In genomic region chr16:85515830-85516397, GRCh38 we compare ENCODE assay signal across 12 cellular contexts.
A peak's percentile ranks its signal among the peaks of the same experiment; 100 is the strongest.
DNase-seq lines count a peak whose midpoint lies in the region; ATAC-seq and TF ChIP-seq lines count a peak whose summit lies in the region.
"Had no signal": no experiment of that assay in that cellular context is flagged by ENCODE, and none has a peak within 500 bp of the region (broad histone marks: within the 10 kb centered on the region; RNA-seq: fewer than 3 reads in every experiment).

No MANE protein-coding gene starts in this region.

- TF ChIP-seq CTCF in WTC11 (IDR thresholded peaks at IDR 0.05) (no peak), liver (IDR thresholded peaks at IDR 0.05; ENCODE audit: low read depth, low read length, missing input control) (no peak), transverse colon (IDR thresholded peaks at IDR 0.05) (no peak)

- H3K9me3 ChIP-seq in liver (ENCODE audit: control insufficient read depth in 4 of 4, low read length in 3 of 4) (no peaks in the 10 kb centered on the region), transverse colon (no peaks in the 10 kb centered on the region)

- H3K4me1 ChIP-seq in liver (ENCODE audit: control insufficient read depth in 4 of 4, insufficient read depth in 4 of 4, low read length in 3 of 4): peaks cover 0 to 32% (median 16%) of the 10 kb centered on the region in 4 donors
- peaks cover 24 to 33% (median 28%) of the 10 kb centered on the region in 4 donors for H3K4me1 ChIP-seq in transverse colon

- peak; percentile 22 for DNase-seq in DMS79 treated with DMSO at 0.1 percent for 48 hours (lab: John Stamatoyannopoulos, UW)
- DNase-seq in DMS79 (lab: John Stamatoyannopoulos, UW): no peak
- no peak for DNase-seq in WTC11 (ENCODE audit: low spot score)
- no peak for DNase-seq in transverse colon
- no peak for DNase-seq in effector memory CD8-positive, alpha-beta T cell
- no peak for DNase-seq in DMS 273 treated with DMSO at 0.1 percent for 48 hours (lab: John Stamatoyannopoulos, UW)
- DNase-seq: activated CD4-positive, alpha-beta T cell treated with anti-CD3 and anti-CD28 coated beads, Interleukin-2, amount 50 U/mL, for 1 hour; activated effector memory CD4-positive, alpha-beta T cell treated with anti-CD3 and anti-CD28 coated beads, Interleukin-2, amount 50 U/mL, for 16 hours; NCI-H1092 had no signal

- intact Hi-C loops in transverse colon (cut with DNase I; ENCODE audit: low total_unique reads): no loop called here

- H3K4me3 ChIP-seq in liver (ENCODE audit: low read depth in 1 of 3, low read length in 3 of 3) (peak overlapping the region in 1 of 3 donors; percentile 42), transverse colon (no peak overlapping the region)

- H3K27me3 ChIP-seq in liver (ENCODE audit: control insufficient read depth in 4 of 4, insufficient read depth in 4 of 4, low read length in 3 of 4) (no peaks in the 10 kb centered on the region), transverse colon (no peaks in the 10 kb centered on the region)

- H3K27ac ChIP-seq in liver (ENCODE audit: low read depth in 1 of 2, low read length in 2 of 2): peak overlapping the region; percentile 96 to 98
- peak overlapping the region in 3 of 4 donors; percentile 51 to 58 (median 53) for H3K27ac ChIP-seq in transverse colon

- H3K4me3 Mint-ChIP-seq in WTC11: no peak overlapping the region
- no peak overlapping the region for H3K4me3 Mint-ChIP-seq in effector memory CD8-positive, alpha-beta T cell
- H3K4me3 Mint-ChIP-seq: stimulated activated memory B cell treated with anti-CD40 and anti-IgM and Interleukin-4, amounts not matched to agents 10 μg/mL and 1 μg/mL and 100 μg/mL, for 72 hours had no signal

- POLR2A ChIA-PET in WTC11 (lab: Charles Lee): no interaction called here

- TF ChIP-seq POLR2A in transverse colon (IDR thresholded peaks at IDR 0.05): no peak

- H3K9me3 Mint-ChIP-seq in WTC11: peaks cover 9% of the 10 kb centered on the region
- H3K9me3 Mint-ChIP-seq in effector memory CD8-positive, alpha-beta T cell: peaks cover 6 to 9% of the 10 kb centered on the region in 2 donors

- CTCF ChIA-PET in WTC11 (lab: Charles Lee): interaction anchor here (0.9 to 5.9 kb wide), 9 partner anchors 8 to 401 kb away, joined by 3 to 31 read pairs (median 4); no protein-coding TSS in a partner anchor

- TF ChIP-seq EP300 in transverse colon (IDR thresholded peaks at IDR 0.05; ENCODE audit: low read depth): no peak

- H3K36me3 ChIP-seq in liver (ENCODE audit: control insufficient read depth in 4 of 4, insufficient read depth in 3 of 4, low read depth in 1 of 4, low read length in 3 of 4) (no peaks in the 10 kb centered on the region), transverse colon (no peaks in the 10 kb centered on the region)

- TF ChIP-seq RAD21 in liver (IDR thresholded peaks at IDR 0.05): peak; percentile 33 to 40

- peak overlapping the region; percentile 10 to 40 for H3K9ac ChIP-seq in liver (ENCODE audit: low read depth in 1 of 2, low read length in 2 of 2)

- H3K27me3 Mint-ChIP-seq in WTC11 (ENCODE audit: low read depth): no peaks in the 10 kb centered on the region
- H3K27me3 Mint-ChIP-seq in effector memory CD8-positive, alpha-beta T cell: peaks cover 11 to 27% of the 10 kb centered on the region in 2 donors

- 0 out of 2 replicates have a peak, but pooled peaks cover 3% of the 10 kb centered on the region for H3K36me3 Mint-ChIP-seq in WTC11
- H3K36me3 Mint-ChIP-seq in effector memory CD8-positive, alpha-beta T cell (ENCODE audit: insufficient read depth): peaks cover 22% of the 10 kb centered on the region
- H3K36me3 Mint-ChIP-seq: stimulated activated memory B cell treated with anti-CD40 and anti-IgM and Interleukin-4, amounts not matched to agents 10 μg/mL and 1 μg/mL and 100 μg/mL, for 72 hours had no signal

- H3K27ac Mint-ChIP-seq in WTC11: no peak overlapping the region
- H3K27ac Mint-ChIP-seq in effector memory CD8-positive, alpha-beta T cell: no peak overlapping the region
- H3K27ac Mint-ChIP-seq: stimulated activated memory B cell treated with anti-CD40 and anti-IgM and Interleukin-4, amounts not matched to agents 10 μg/mL and 1 μg/mL and 100 μg/mL, for 72 hours had no signal

- no peak for ATAC-seq in WTC11
- ATAC-seq in effector memory CD8-positive, alpha-beta T cell (replicated peaks): no peak
- no peak for ATAC-seq in HG03108 (IDR thresholded peaks at IDR 0.05; ENCODE audit: unreplicated experiment)
- ATAC-seq: stimulated activated memory B cell treated with anti-CD40 and anti-IgM and Interleukin-4, amounts not matched to agents 10 μg/mL and 1 μg/mL and 100 μg/mL, for 72 hours had no signal

- peaks cover 26% of the 10 kb centered on the region for H3K4me1 Mint-ChIP-seq in WTC11
- H3K4me1 Mint-ChIP-seq in effector memory CD8-positive, alpha-beta T cell (ENCODE audit: low read depth in 2 of 2): peaks cover 10 to 16% of the 10 kb centered on the region in 2 donors
- H3K4me1 Mint-ChIP-seq: stimulated activated memory B cell treated with anti-CD40 and anti-IgM and Interleukin-4, amounts not matched to agents 10 μg/mL and 1 μg/mL and 100 μg/mL, for 72 hours had no signal

- in situ Hi-C loops in transverse colon (cut with MboI; ENCODE audit: low pct_ligation_motif_present in 1 of 4, low pct_unique_long_range_greater_than_20kb in 1 of 4, low sequenced_read_pairs in 3 of 4): no loop called here

- WGBS in liver: 36% methylated on average over 12 of the region's 12 CpGs
- 61% methylated on average over 12 of the region's 12 CpGs; no CpG with 5 or more reads in 1 of the 2 donors for WGBS in transverse colon (ENCODE audit: low coverage in 1 of 2), 2 donors

TF ChIP-seq in WTC11, 78 proteins besides CTCF, POLR2A, EP300 and RAD21 (continues in another document):
- TF ChIP-seq, protein P1, sequence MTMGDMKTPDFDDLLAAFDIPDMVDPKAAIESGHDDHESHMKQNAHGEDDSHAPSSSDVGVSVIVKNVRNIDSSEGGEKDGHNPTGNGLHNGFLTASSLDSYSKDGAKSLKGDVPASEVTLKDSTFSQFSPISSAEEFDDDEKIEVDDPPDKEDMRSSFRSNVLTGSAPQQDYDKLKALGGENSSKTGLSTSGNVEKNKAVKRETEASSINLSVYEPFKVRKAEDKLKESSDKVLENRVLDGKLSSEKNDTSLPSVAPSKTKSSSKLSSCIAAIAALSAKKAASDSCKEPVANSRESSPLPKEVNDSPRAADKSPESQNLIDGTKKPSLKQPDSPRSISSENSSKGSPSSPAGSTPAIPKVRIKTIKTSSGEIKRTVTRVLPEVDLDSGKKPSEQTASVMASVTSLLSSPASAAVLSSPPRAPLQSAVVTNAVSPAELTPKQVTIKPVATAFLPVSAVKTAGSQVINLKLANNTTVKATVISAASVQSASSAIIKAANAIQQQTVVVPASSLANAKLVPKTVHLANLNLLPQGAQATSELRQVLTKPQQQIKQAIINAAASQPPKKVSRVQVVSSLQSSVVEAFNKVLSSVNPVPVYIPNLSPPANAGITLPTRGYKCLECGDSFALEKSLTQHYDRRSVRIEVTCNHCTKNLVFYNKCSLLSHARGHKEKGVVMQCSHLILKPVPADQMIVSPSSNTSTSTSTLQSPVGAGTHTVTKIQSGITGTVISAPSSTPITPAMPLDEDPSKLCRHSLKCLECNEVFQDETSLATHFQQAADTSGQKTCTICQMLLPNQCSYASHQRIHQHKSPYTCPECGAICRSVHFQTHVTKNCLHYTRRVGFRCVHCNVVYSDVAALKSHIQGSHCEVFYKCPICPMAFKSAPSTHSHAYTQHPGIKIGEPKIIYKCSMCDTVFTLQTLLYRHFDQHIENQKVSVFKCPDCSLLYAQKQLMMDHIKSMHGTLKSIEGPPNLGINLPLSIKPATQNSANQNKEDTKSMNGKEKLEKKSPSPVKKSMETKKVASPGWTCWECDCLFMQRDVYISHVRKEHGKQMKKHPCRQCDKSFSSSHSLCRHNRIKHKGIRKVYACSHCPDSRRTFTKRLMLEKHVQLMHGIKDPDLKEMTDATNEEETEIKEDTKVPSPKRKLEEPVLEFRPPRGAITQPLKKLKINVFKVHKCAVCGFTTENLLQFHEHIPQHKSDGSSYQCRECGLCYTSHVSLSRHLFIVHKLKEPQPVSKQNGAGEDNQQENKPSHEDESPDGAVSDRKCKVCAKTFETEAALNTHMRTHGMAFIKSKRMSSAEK (CRISPR knock-in tag; IDR thresholded peaks at IDR 0.05; ENCODE audit: borderline replicate concordance): no peak
- peak; percentile 62; the same call in 1 of the 2 replicates for TF ChIP-seq GABPB1 (CRISPR knock-in tag; IDR thresholded peaks at IDR 0.05)

TF ChIP-seq in liver, 16 proteins besides CTCF, POLR2A, EP300 and RAD21 (continues in another document):
- TF ChIP-seq TAF1 (conservative IDR thresholded peaks at IDR 0.05): no peak
- TF ChIP-seq, protein P2, sequence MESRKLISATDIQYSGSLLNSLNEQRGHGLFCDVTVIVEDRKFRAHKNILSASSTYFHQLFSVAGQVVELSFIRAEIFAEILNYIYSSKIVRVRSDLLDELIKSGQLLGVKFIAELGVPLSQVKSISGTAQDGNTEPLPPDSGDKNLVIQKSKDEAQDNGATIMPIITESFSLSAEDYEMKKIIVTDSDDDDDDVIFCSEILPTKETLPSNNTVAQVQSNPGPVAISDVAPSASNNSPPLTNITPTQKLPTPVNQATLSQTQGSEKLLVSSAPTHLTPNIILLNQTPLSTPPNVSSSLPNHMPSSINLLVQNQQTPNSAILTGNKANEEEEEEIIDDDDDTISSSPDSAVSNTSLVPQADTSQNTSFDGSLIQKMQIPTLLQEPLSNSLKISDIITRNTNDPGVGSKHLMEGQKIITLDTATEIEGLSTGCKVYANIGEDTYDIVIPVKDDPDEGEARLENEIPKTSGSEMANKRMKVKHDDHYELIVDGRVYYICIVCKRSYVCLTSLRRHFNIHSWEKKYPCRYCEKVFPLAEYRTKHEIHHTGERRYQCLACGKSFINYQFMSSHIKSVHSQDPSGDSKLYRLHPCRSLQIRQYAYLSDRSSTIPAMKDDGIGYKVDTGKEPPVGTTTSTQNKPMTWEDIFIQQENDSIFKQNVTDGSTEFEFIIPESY (IDR thresholded peaks at IDR 0.05): peak; percentile 42
- peak in 1 of 2 donors; percentile 82 for TF ChIP-seq EGR1 (IDR thresholded peaks at IDR 0.05; ENCODE audit: low read depth in 2 of 2)
- TF ChIP-seq NR2F2 (IDR thresholded peaks at IDR 0.05): peak; percentile 49
- TF ChIP-seq JUND (IDR thresholded peaks at IDR 0.05): peak in 1 of 2 donors; percentile 80
- no peak for TF ChIP-seq YY1 (IDR thresholded peaks at IDR 0.05)
- peak; percentile 85 to 95 for TF ChIP-seq RXRA (IDR thresholded peaks at IDR 0.05)
